ENCODE assay signal across 28 cellular contexts in genomic region chr15:49406352-49407118, GRCh38. TPM values are rescaled to one million over a fixed set of nuclear protein-coding genes. Genes with fewer than 3 reads are reported as not detected.
"Had no signal": no experiment of that assay in that cellular context is flagged by ENCODE, and none has a peak within 500 bp of the region (broad histone marks: within the 10 kb centered on the region; RNA-seq: fewer than 3 reads in every experiment).

No MANE protein-coding gene starts in this region.

- H3K4me1 ChIP-seq: body of pancreas, prostate gland, right lobe of liver, upper lobe of left lung had no signal

- H3K4me3 ChIP-seq: body of pancreas, cardiac muscle cell, hepatocyte, lung, prostate gland, right lobe of liver, thoracic aorta, upper lobe of left lung had no signal

- H3K36me3 ChIP-seq: cardiac muscle cell, prostate gland, right lobe of liver, thoracic aorta, upper lobe of left lung had no signal

- H2AFZ ChIP-seq: hepatocyte had no signal

- H3K27me3 ChIP-seq: body of pancreas, cardiac muscle cell, hepatocyte, right lobe of liver, upper lobe of left lung had no signal

- FAIRE-seq: colon, endothelial cell of umbilical vein, small intestine had no signal

- H3K4me2 ChIP-seq: hepatocyte had no signal

- H3K27ac ChIP-seq: body of pancreas, cardiac muscle cell, hepatocyte, prostate gland, right lobe of liver, thoracic aorta, upper lobe of left lung, VCaP had no signal

- H3K9me3 ChIP-seq: body of pancreas, prostate gland, right lobe of liver, thoracic aorta, upper lobe of left lung had no signal

- H3K79me2 ChIP-seq: hepatocyte had no signal

- DNase-seq: activated CD4-positive, alpha-beta T cell treated with anti-CD3 and anti-CD28 coated beads, Interleukin-2, amount 50 U/mL, for 1 hour; activated CD4-positive, CD25-positive, alpha-beta regulatory T cell treated with anti-CD3 and anti-CD28 coated beads, Interleukin-2, amount 50 U/mL, for 72 hours; activated CD8-positive, alpha-beta T cell treated with anti-CD3 and anti-CD28 coated beads, Interleukin-2, amount 10 ng/mL, durations not matched to agents 7 days and 5 days; activated gamma-delta T cell; activated naive CD4-positive, alpha-beta T cell treated with anti-CD3 and anti-CD28 coated beads, Interleukin-2, amount 50 U/mL, for 16 hours; activated naive CD8-positive, alpha-beta T cell treated with anti-CD3 and anti-CD28 coated beads, Interleukin-2, amount 50 U/mL, for 24 hours; body of pancreas; effector memory CD4-positive, alpha-beta T cell; foreskin melanocyte; immature natural killer cell; naive thymus-derived CD4-positive, alpha-beta T cell; small intestine; stimulated activated CD4-positive, alpha-beta T cell treated with anti-CD3 and anti-CD28 coated beads, Interleukin-15, amount 100 ng/mL, for 24 hours; stimulated activated naive CD4-positive, alpha-beta T cell treated with Interleukin-2 at 50 U/mL for 16 hours had no signal

- ATAC-seq: activated CD8-positive, alpha-beta T cell treated with anti-CD3 and anti-CD28 coated beads, Interleukin-2, amount 10 ng/mL, durations not matched to agents 7 days and 5 days; activated naive CD8-positive, alpha-beta T cell treated with anti-CD3 and anti-CD28 coated beads, Interleukin-2, amount 50 U/mL, for 24 hours; body of pancreas; esophagus mucosa; naive thymus-derived CD4-positive, alpha-beta T cell; SK-N-SH treated with all-trans-retinoic acid at 6 μM for 48 hours had no signal

RNA-seq across cellular contexts. Expression of gene FGF7, which starts 16.5 kb away (rescaled TPM):
- total RNA-seq: activated T-helper 1 cell treated with anti-CD3 and anti-CD28 coated beads, Interleukin-12 subunit alpha, Interleukin-12 subunit beta, Interleukin-2, Interleukin-4 antibody, amounts not matched to agents 30 ng/mL and 10 ng/mL and 1 ng/mL, durations not matched to agents 14 hours and 24 hours and 36 hours; dermis microvascular lymphatic vessel endothelial cell; endothelial cell of umbilical vein had no signal
- polyA plus RNA-seq: endothelial cell of umbilical vein, immature natural killer cell had no signal
